In the genomic region with DNA sequence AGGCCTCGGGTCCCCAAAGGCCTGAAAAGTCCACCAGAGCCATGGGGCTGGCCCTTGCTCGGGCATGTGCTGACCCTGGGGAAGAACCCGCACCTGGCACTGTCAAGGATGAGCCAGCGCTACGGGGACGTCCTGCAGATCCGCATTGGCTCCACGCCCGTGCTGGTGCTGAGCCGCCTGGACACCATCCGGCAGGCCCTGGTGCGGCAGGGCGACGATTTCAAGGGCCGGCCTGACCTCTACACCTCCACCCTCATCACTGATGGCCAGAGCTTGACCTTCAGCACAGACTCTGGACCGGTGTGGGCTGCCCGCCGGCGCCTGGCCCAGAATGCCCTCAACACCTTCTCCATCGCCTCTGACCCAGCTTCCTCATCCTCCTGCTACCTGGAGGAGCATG, we compare ENCODE assay signal across 2 cellular contexts.
TF ChIP-seq lines count a peak whose summit lies in the region.

No MANE protein-coding gene starts in this region.

TF ChIP-seq in H1, 55 proteins besides CTCF, POLR2A, EP300 and RAD21:
- TF ChIP-seq PHF8 (conservative IDR thresholded peaks at IDR 0.05; ENCODE audit: low read depth, low read length) (no peak), FOSL1 (IDR thresholded peaks at IDR 0.05; ENCODE audit: insufficient read depth, low read depth, low read length) (no peak), NANOG (IDR thresholded peaks at IDR 0.05; ENCODE audit: insufficient read depth, low read depth, low read length, poor library complexity, severe bottlenecking) (no peak), SUZ12 (IDR thresholded peaks at IDR 0.05; ENCODE audit: low read length) (no peak), CREB1 (IDR thresholded peaks at IDR 0.05) (no peak), TBP (IDR thresholded peaks at IDR 0.05; ENCODE audit: low read depth, low read length) (no peak), SP1 (IDR thresholded peaks at IDR 0.05; ENCODE audit: low read depth, low read length) (no peak), BCL11A (IDR thresholded peaks at IDR 0.05; ENCODE audit: low read depth in 2 of 2, low read length in 2 of 2) (no peak), NRF1 (IDR thresholded peaks at IDR 0.05; ENCODE audit: low read depth, low read length) (no peak), BRCA1 (IDR thresholded peaks at IDR 0.05; ENCODE audit: low read depth, low read length) (no peak), KDM5A (IDR thresholded peaks at IDR 0.05; ENCODE audit: low read length) (no peak), GABPA (IDR thresholded peaks at IDR 0.05; ENCODE audit: borderline replicate concordance, insufficient read depth, low read length) (no peak), TAF1 (IDR thresholded peaks at IDR 0.05; ENCODE audit: low read depth, low read length) (no peak), SIX5 (IDR thresholded peaks at IDR 0.05; ENCODE audit: low read depth, low read length) (no peak), SP4 (IDR thresholded peaks at IDR 0.05; ENCODE audit: low read length) (no peak), TCF12 (IDR thresholded peaks at IDR 0.05; ENCODE audit: low read depth, low read length) (no peak), TAF7 (optimal IDR thresholded peaks at IDR 0.05; ENCODE audit: borderline replicate concordance, low read depth, low read length) (no peak), POU5F1 (IDR thresholded peaks at IDR 0.05; ENCODE audit: low read depth, low read length) (no peak), CEBPB (IDR thresholded peaks at IDR 0.05; ENCODE audit: low read depth, low read length) (no peak)
- TF ChIP-seq, protein P1, sequence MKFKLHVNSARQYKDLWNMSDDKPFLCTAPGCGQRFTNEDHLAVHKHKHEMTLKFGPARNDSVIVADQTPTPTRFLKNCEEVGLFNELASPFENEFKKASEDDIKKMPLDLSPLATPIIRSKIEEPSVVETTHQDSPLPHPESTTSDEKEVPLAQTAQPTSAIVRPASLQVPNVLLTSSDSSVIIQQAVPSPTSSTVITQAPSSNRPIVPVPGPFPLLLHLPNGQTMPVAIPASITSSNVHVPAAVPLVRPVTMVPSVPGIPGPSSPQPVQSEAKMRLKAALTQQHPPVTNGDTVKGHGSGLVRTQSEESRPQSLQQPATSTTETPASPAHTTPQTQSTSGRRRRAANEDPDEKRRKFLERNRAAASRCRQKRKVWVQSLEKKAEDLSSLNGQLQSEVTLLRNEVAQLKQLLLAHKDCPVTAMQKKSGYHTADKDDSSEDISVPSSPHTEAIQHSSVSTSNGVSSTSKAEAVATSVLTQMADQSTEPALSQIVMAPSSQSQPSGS (IDR thresholded peaks at IDR 0.05; ENCODE audit: low read length), result no peak

TF ChIP-seq in liver, 16 proteins besides CTCF, POLR2A, EP300 and RAD21:
- TF ChIP-seq NR2F2 (IDR thresholded peaks at IDR 0.05) (peak; percentile 30), SP1 (IDR thresholded peaks at IDR 0.05) (peak; percentile 41), REST (IDR thresholded peaks at IDR 0.05) (no peak), MAX (IDR thresholded peaks at IDR 0.05) (peak; percentile 71), HNF4A (conservative IDR thresholded peaks at IDR 0.05) (peak; percentile 87 to 90), EGR1 (IDR thresholded peaks at IDR 0.05; ENCODE audit: low read depth in 2 of 2) (no peak), FOXA2 (IDR thresholded peaks at IDR 0.05) (no peak), FOXA1 (IDR thresholded peaks at IDR 0.05) (no peak), TAF1 (conservative IDR thresholded peaks at IDR 0.05) (no peak), YY1 (IDR thresholded peaks at IDR 0.05) (no peak), RXRA (IDR thresholded peaks at IDR 0.05) (peak; percentile 86 to 88), ZBTB33 (IDR thresholded peaks at IDR 0.05) (no peak), HNF4G (IDR thresholded peaks at IDR 0.05) (peak; percentile 42), GABPA (IDR thresholded peaks at IDR 0.05 in 1 of 2, conservative IDR thresholded peaks at IDR 0.05 in 1 of 2) (no peak), JUND (IDR thresholded peaks at IDR 0.05) (no peak)
- TF ChIP-seq, protein P2, sequence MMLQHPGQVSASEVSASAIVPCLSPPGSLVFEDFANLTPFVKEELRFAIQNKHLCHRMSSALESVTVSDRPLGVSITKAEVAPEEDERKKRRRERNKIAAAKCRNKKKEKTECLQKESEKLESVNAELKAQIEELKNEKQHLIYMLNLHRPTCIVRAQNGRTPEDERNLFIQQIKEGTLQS (IDR thresholded peaks at IDR 0.05), result no peak
